8 cellular contexts compared by ENCODE assay signal in genomic region chr19:49528211-49528771, GRCh38. TPM values are rescaled to one million over a fixed set of nuclear protein-coding genes. Genes with fewer than 3 reads are reported as not detected.
DNase-seq lines count a peak whose midpoint lies in the region; ATAC-seq and TF ChIP-seq lines count a peak whose summit lies in the region.

No MANE protein-coding gene starts in this region.

- DNase-seq in EH (ENCODE audit: low read depth), result peak; percentile 84
- peak; percentile 44 for DNase-seq in T1000 (lab: John Stamatoyannopoulos, UW)
- no peak for DNase-seq in glutamatergic neuron
- DNase-seq in psoas muscle, result peak in 1 of 2 donors; percentile 52
- DNase-seq in DMS114 treated with DMSO at 0.1 percent for 48 hours (lab: John Stamatoyannopoulos, UW; ENCODE audit: unreplicated experiment), result no peak
- DNase-seq in GM13976 (ENCODE audit: low spot score), result no peak
- DNase-seq in NCI-H2171 (lab: John Stamatoyannopoulos, UW), result no peak

- no peaks in the 10 kb centered on the region for H3K27me3 ChIP-seq in psoas muscle (ENCODE audit: insufficient read depth in 3 of 3, low read length in 2 of 3)

- H3K4me1 Mint-ChIP-seq in glutamatergic neuron (ENCODE audit: low read depth, unreplicated experiment), result peaks cover 2% of the 10 kb centered on the region

- WGBS in psoas muscle, 3 donors, result 23 to 36% (median 33%) methylated on average over 25 of the region's 25 CpGs

- no peaks in the 10 kb centered on the region for H3K36me3 Mint-ChIP-seq in glutamatergic neuron (ENCODE audit: unreplicated experiment)

- ATAC-seq in psoas muscle, result peak; percentile 1 to 21 (median 14)
- no peak for ATAC-seq in HG03439 (IDR thresholded peaks at IDR 0.05; ENCODE audit: unreplicated experiment)

- H3K9me3 ChIP-seq in psoas muscle, result no peaks in the 10 kb centered on the region

- peaks cover 3% of the 10 kb centered on the region for H3K4me1 ChIP-seq in psoas muscle

- peak overlapping the region; percentile 79 for H3K4me3 Mint-ChIP-seq in glutamatergic neuron (ENCODE audit: unreplicated experiment)

- peaks cover 0 to 6% of the 10 kb centered on the region in 2 donors for H3K36me3 ChIP-seq in psoas muscle (ENCODE audit: insufficient read depth in 1 of 2, low read depth in 1 of 2)

- H3K27me3 Mint-ChIP-seq in glutamatergic neuron (ENCODE audit: unreplicated experiment), result peaks cover 6% of the 10 kb centered on the region

- no peak overlapping the region for H3K27ac Mint-ChIP-seq in glutamatergic neuron (ENCODE audit: unreplicated experiment)

- TF ChIP-seq CTCF in glutamatergic neuron (IDR thresholded peaks at IDR 0.05; ENCODE audit: partially characterized antibody, unreplicated experiment) (no peak), psoas muscle (IDR thresholded peaks at IDR 0.05) (no peak), GM13976 (IDR thresholded peaks at IDR 0.05; ENCODE audit: borderline replicate concordance, control extremely low read depth, extremely low read depth, insufficient read depth, missing control alignments) (no peak)

- H3K27ac ChIP-seq in psoas muscle, result peak overlapping the region; percentile 68

- H3K9me3 Mint-ChIP-seq in glutamatergic neuron (ENCODE audit: unreplicated experiment), result peaks cover 6% of the 10 kb centered on the region

- intact Hi-C loops in psoas muscle (cut with DNase I), result no loop called here

- peak overlapping the region; percentile 67 for H3K4me3 ChIP-seq in psoas muscle

- in situ Hi-C loops in GM13976 (cut with MboI; ENCODE audit: low sequenced_read_pairs, unreplicated experiment), result no loop called here

RNA-seq across cellular contexts. Expression of gene RCN3, which starts 0.5 kb away (rescaled TPM):
- total RNA-seq in glutamatergic neuron (ENCODE audit: unreplicated experiment) (2.5 TPM), psoas muscle (1 to 10 TPM; 6.4 to 8.6 (median 7.4) TPM)
- polyA plus RNA-seq in psoas muscle, result 1 to 10 TPM; 3.9 to 9.6 (median 7.3) TPM

RNA-seq across cellular contexts. Expression of gene FCGRT, which starts 15.8 kb away (rescaled TPM):
- 8.9 TPM for total RNA-seq in glutamatergic neuron (ENCODE audit: unreplicated experiment)
- total RNA-seq in psoas muscle, result 10 to 100 TPM; 42.2 to 79.3 (median 60.3) TPM
- polyA plus RNA-seq in psoas muscle, result 10 to 100 TPM; 32.0 to 48.2 (median 39.9) TPM

RNA-seq across cellular contexts. Expression of gene RPS11, which starts 32.1 kb away (rescaled TPM):
- 1,862 TPM for total RNA-seq in glutamatergic neuron (ENCODE audit: unreplicated experiment)
- total RNA-seq in psoas muscle, result 1,000 to 10,000 TPM; 1,146 to 1,506 (median 1,232) TPM
- polyA plus RNA-seq in psoas muscle, result 1,000 to 10,000 TPM; 2,461 to 3,844 (median 3,134) TPM

RNA-seq across cellular contexts. Expression of gene RPL13A, which starts 40.9 kb away (rescaled TPM):
- total RNA-seq in glutamatergic neuron (ENCODE audit: unreplicated experiment) (1,648 TPM), psoas muscle (1,000 to 10,000 TPM; 1,392 to 2,022 (median 1,763) TPM)
- 1,000 to 10,000 TPM; 1,992 to 2,955 (median 2,046) TPM for polyA plus RNA-seq in psoas muscle

RNA-seq across cellular contexts. Expression of gene NOSIP, which starts 52.1 kb away (rescaled TPM):
- total RNA-seq in glutamatergic neuron (ENCODE audit: unreplicated experiment), result 94.4 TPM
- 10 to 100 TPM; 53.9 to 69.9 (median 58.1) TPM for total RNA-seq in psoas muscle
- polyA plus RNA-seq in psoas muscle, result 100 to 1,000 TPM in 1 of 3 donors, 10 to 100 TPM in 2; 75.4 to 104 (median 95.2) TPM

Comparison
In these comparisons a context has a peak if more than half of its experiments do, and no peak if none do; other contexts are left out.
1. DNase-seq: peak in EH (single experiment) and T1000 (single experiment); none in glutamatergic neuron (single experiment), DMS114 treated with DMSO at 0.1 percent for 48 hours (single experiment), GM13976 (single experiment) and NCI-H2171 (single experiment).